Comparison of ENCODE assay signal across 17 cellular contexts in the genomic region with DNA sequence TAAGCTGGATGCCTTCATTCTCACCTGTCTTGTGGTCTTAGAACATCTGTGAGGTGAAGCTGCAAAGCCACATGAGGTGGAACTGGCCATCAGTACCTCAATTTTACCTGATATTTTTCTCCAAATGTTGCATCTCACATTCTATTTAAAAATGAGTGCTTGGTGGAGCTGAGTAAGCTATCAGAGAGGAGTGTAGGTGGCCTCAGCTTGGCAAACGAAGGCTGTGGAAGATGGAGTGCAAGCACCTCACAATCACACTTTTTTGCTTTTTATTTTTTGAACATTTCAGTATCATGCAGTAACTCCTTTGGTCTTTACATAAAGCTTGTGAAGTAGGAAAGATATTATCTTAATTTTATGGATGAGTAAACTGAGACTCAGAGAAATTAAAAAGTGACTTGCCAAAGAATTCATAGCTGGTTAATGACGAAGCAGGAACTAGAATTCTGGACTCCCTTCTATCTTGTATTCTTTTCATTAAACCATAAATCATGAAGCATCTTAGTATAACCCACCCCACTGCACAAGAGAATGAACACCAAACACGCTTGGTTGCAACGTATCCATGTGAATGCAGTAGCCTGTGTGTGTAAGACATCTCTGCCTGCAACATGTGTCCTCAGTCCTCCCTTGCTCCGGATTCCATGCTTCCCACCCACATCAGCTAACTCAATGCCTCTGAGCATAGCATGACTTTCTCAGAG.
"Had no signal": no experiment of that assay in that cellular context is flagged by ENCODE, and none has a peak within 500 bp of the region (broad histone marks: within the 10 kb centered on the region; RNA-seq: fewer than 3 reads in every experiment).

No MANE protein-coding gene starts in this region.

- ATAC-seq: activated CD8-positive, alpha-beta T cell treated with anti-CD3 and anti-CD28 coated beads for 36 hours; right lobe of liver; stimulated activated naive CD8-positive, alpha-beta T cell treated with anti-CD3 and anti-CD28 coated beads, Interleukin-15, Interleukin-2, amounts not matched to agents 100 U/mL and 50 U/mL, for 24 hours had no signal

- H3K4me1 ChIP-seq: right lobe of liver, suprapubic skin had no signal

- H3K27ac ChIP-seq: brain microvascular endothelial cell, hepatocyte, right lobe of liver, suprapubic skin, upper lobe of left lung had no signal

- H3K9me3 ChIP-seq: right lobe of liver, suprapubic skin, upper lobe of left lung had no signal

- H3K27me3 ChIP-seq: brain microvascular endothelial cell, hepatocyte, right lobe of liver, suprapubic skin, upper lobe of left lung had no signal

- DNase-seq: activated B cell treated with CpG ODN at 0.5 μM for 24 hours; activated CD4-positive, alpha-beta T cell treated with anti-CD3 and anti-CD28 coated beads for 48 hours; activated CD8-positive, alpha-beta memory T cell treated with anti-CD3 and anti-CD28 coated beads, Interleukin-2, amount 50 U/mL, for 48 hours; activated CD8-positive, alpha-beta T cell treated with anti-CD3 and anti-CD28 coated beads for 36 hours; activated gamma-delta T cell treated with Interleukin-2 at 50 U/mL for 16 hours; activated naive CD8-positive, alpha-beta T cell treated with anti-CD3 and anti-CD28 coated beads for 36 hours; amygdala; cerebellar nuclear complex; dermis blood vessel endothelial cell; kidney; right lobe of liver; stimulated activated naive CD8-positive, alpha-beta T cell treated with anti-CD3 and anti-CD28 coated beads, Interleukin-15, Interleukin-2, amounts not matched to agents 100 U/mL and 50 U/mL, for 24 hours; SW 1271; upper lobe of left lung had no signal

- H3K4me3 ChIP-seq: hepatocyte, right lobe of liver, suprapubic skin, upper lobe of left lung had no signal
